In the genomic region with DNA sequence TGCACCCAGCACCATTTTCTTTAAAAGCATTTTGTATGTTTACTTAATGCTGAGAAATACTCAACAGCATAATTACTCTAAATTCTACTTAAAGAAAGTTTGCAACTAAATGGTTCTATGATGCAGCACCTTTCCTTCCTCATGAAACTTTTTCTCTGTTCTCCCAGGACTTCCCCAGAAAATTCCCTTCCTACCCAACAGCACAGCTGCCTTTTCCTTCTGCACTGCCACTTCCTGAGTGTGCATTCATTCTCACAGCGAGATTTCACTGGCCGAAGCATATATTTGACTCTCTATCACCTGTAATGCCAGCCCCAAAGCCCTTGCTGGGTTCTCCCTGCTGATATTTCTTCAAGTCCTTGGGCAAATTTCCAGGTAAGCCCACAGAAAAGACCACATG, we compare ENCODE assay signal across 18 cellular contexts. TPM values are rescaled to one million over a fixed set of nuclear protein-coding genes. Genes with fewer than 3 reads are reported as not detected.
DNase-seq lines count a peak whose midpoint lies in the region; ATAC-seq, FAIRE-seq and TF ChIP-seq lines count a peak whose summit lies in the region.
"Had no signal": no experiment of that assay in that cellular context is flagged by ENCODE, and none has a peak within 500 bp of the region (broad histone marks: within the 10 kb centered on the region; RNA-seq: fewer than 3 reads in every experiment).

No MANE protein-coding gene starts in this region.

- H3K27me3 Mint-ChIP-seq in nephron progenitor cell (ENCODE audit: low read depth, poor library complexity) = no peaks in the 10 kb centered on the region

- H3K4me1 Mint-ChIP-seq in nephron progenitor cell = peaks cover 20% of the 10 kb centered on the region

- no peaks in the 10 kb centered on the region for H3K27me3 ChIP-seq in BLaER1
- no peaks in the 10 kb centered on the region for H3K27me3 ChIP-seq in GM12878 (replicated peaks in 1 of 2; ENCODE audit: control insufficient read depth in 2 of 2, insufficient read depth in 2 of 2, low read length in 1 of 2)
- no peaks in the 10 kb centered on the region for H3K27me3 ChIP-seq in spleen (replicated peaks in 1 of 7)
- H3K27me3 ChIP-seq in ascending aorta = no peaks in the 10 kb centered on the region

- H4K20me1 ChIP-seq in BLaER1 = no peaks in the 10 kb centered on the region
- no peaks in the 10 kb centered on the region for H4K20me1 ChIP-seq in GM12878 (ENCODE audit: control insufficient read depth, insufficient read depth)

- H3K4me3 ChIP-seq in BLaER1 (no peak overlapping the region), GM12878 (no peak overlapping the region), spleen (no peak overlapping the region), ascending aorta (no peak overlapping the region)

- H3K9me3 Mint-ChIP-seq in nephron progenitor cell = no peaks in the 10 kb centered on the region

- DNase-seq in GM12878 (ENCODE audit: low read depth, low spot score) = peak; percentile 19
- DNase-seq in nephron progenitor cell = no peak
- DNase-seq in spleen = no peak
- no peak for DNase-seq in ascending aorta (ENCODE audit: low spot score in 2 of 2)
- no peak for DNase-seq in GM19238 (ENCODE audit: insufficient read length, low spot score)
- DNase-seq in NCI-H446 (lab: John Stamatoyannopoulos, UW) = no peak
- DNase-seq: AML-193, GOT3, Kasumi-1, NCI-H1417, NCI-H1694 treated with DMSO at 0.1 percent for 48 hours, NCI-H2081 treated with DMSO at 0.1 percent for 48 hours, NCI-H2171 treated with DMSO at 0.1 percent for 48 hours, NCI-H526, Right ventricle myocardium superior had no signal

- H3K9me3 ChIP-seq in BLaER1 = no peaks in the 10 kb centered on the region
- no peaks in the 10 kb centered on the region for H3K9me3 ChIP-seq in GM12878 (replicated peaks; ENCODE audit: control insufficient read depth, insufficient read depth, low read length)
- H3K9me3 ChIP-seq in spleen = no peaks in the 10 kb centered on the region
- H3K9me3 ChIP-seq in ascending aorta = no peaks in the 10 kb centered on the region

- intact Hi-C loops in GM12878 (cut with micrococcal nuclease; ENCODE audit: unreplicated experiment) (no loop called here), spleen (cut with DNase I; ENCODE audit: low total_unique reads) (no loop called here), ascending aorta (cut with DNase I) (no loop called here)

- FAIRE-seq in GM12878 (lab: Jason Lieb, UNC) = no peak

- H3K27ac Mint-ChIP-seq in nephron progenitor cell = peak overlapping the region; percentile 80

- H3K4me1 ChIP-seq in BLaER1 (peaks cover 85% of the 10 kb centered on the region), GM12878 (ENCODE audit: control insufficient read depth, insufficient read depth, low read length) (peaks cover 11% of the 10 kb centered on the region), spleen (no peaks in the 10 kb centered on the region), ascending aorta (peaks cover 8 to 25% of the 10 kb centered on the region in 2 donors)

- RAD21 ChIA-PET in GM12878 (lab: Charles Lee; ENCODE audit: unreplicated experiment) = interaction anchor here (1.1 to 4.4 kb wide), 5 partner anchors 41 to 232 kb away, joined by 4 to 34 read pairs (median 5); no protein-coding TSS in a partner anchor

- SMC1A ChIA-PET in GM12878 (lab: Charles Lee; ENCODE audit: uncharacterized antibody, unreplicated experiment) = interaction anchor here (0.6 to 2.2 kb wide), 17 partner anchors 7 to 287 kb away, joined by 3 to 10 read pairs (median 4); no protein-coding TSS in a partner anchor

- TF ChIP-seq CTCF in GM12878 (IDR thresholded peaks at IDR 0.05 in 2 of 3, conservative IDR thresholded peaks at IDR 0.05 in 1 of 3; ENCODE audit: control insufficient read depth in 2 of 3, extremely low read depth in 1 of 3, insufficient read depth in 1 of 3, low read depth in 3 of 3, low read length in 3 of 3) (no peak), nephron progenitor cell (IDR thresholded peaks at IDR 0.05) (no peak), spleen (IDR thresholded peaks at IDR 0.05 in 8 of 11, conservative IDR thresholded peaks at IDR 0.05 in 3 of 11) (no peak), ascending aorta (IDR thresholded peaks at IDR 0.05) (no peak)

- TF ChIP-seq EP300 in GM12878 (IDR thresholded peaks at IDR 0.05; ENCODE audit: borderline replicate concordance in 1 of 2, control insufficient read depth in 1 of 2, low read depth in 2 of 2, low read length in 2 of 2) = no peak

- no peaks in the 10 kb centered on the region for H3K79me2 ChIP-seq in GM12878 (ENCODE audit: control insufficient read depth, insufficient read depth, low read length)

- no TSS peak for BruUV-seq in GM12878 (replicated peaks; lab: Mats Ljungman, UMichigan)

- peak overlapping the region; percentile 32 for H3K27ac ChIP-seq in BLaER1
- H3K27ac ChIP-seq in GM12878 (ENCODE audit: control insufficient read depth, insufficient read depth) = peak overlapping the region; percentile 55
- H3K27ac ChIP-seq in spleen = no peak overlapping the region
- H3K27ac ChIP-seq in ascending aorta = no peak overlapping the region

- H3K4me2 ChIP-seq in BLaER1 (peak overlapping the region; percentile 82), GM12878 (ENCODE audit: control insufficient read depth, insufficient read depth) (peak overlapping the region; percentile 38; the same call in 1 of the 2 replicates)

- no peak overlapping the region for H2AFZ ChIP-seq in GM12878 (ENCODE audit: control insufficient read depth, low read depth, low read length)

- H3K36me3 ChIP-seq in BLaER1 = peaks cover 20% of the 10 kb centered on the region
- peaks cover 8 to 54% of the 10 kb centered on the region in 2 experiments for H3K36me3 ChIP-seq in GM12878 (ENCODE audit: control insufficient read depth in 2 of 2, insufficient read depth in 2 of 2, low read length in 1 of 2)
- H3K36me3 ChIP-seq in spleen = peaks cover 0 to 95% (median 27%) of the 10 kb centered on the region in 6 donors
- peaks cover 26 to 49% of the 10 kb centered on the region in 2 donors for H3K36me3 ChIP-seq in ascending aorta

- TF ChIP-seq POLR2A in GM12878 (IDR thresholded peaks at IDR 0.05; ENCODE audit: low read depth, low read length) (no peak), spleen (IDR thresholded peaks at IDR 0.05) (no peak)

- H3K9ac ChIP-seq in BLaER1 (no peak overlapping the region), GM12878 (ENCODE audit: control insufficient read depth, insufficient read depth, low read length) (0 out of 2 replicates have a peak overlapping the region, but pooled peaks have one; percentile 24)

- no peak for TF ChIP-seq RAD21 in GM12878 (IDR thresholded peaks at IDR 0.05; ENCODE audit: insufficient read depth, low read depth, low read length)

- POLR2A ChIA-PET in GM12878 (lab: Charles Lee) = interaction anchor here (0.5 to 1.2 kb wide), 3 partner anchors 114 to 218 kb away, joined by 3 to 4 read pairs (median 3); no protein-coding TSS in a partner anchor

- H3K4me3 Mint-ChIP-seq in nephron progenitor cell = no peak overlapping the region

- peak; percentile 43 for ATAC-seq in HG02610 (IDR thresholded peaks at IDR 0.05; ENCODE audit: unreplicated experiment)
- peak; percentile 48 for ATAC-seq in GM12878
- ATAC-seq: HCT116 had no signal

- peaks cover 65% of the 10 kb centered on the region for H3K36me3 Mint-ChIP-seq in nephron progenitor cell (ENCODE audit: low read depth)

- in situ Hi-C loops in GM12878 (cut with MboI) = no loop called here

- CTCF ChIA-PET in GM12878 (lab: Yijun Ruan, JAX) = interaction anchor here (1.1 to 11.5 kb wide), 6 partner anchors 9 to 233 kb away, joined by 3 to 137 read pairs (median 4); no protein-coding TSS in a partner anchor

- 5% methylated on average over 2 of the region's 2 CpGs for WGBS in GM12878 (ENCODE audit: insufficient coverage, insufficient replicate concordance, low lambda C conversion rate, missing lambda C conversion rate)
- 74 to 87% (median 77%) methylated on average over 2 of the region's 2 CpGs for WGBS in spleen, 5 donors

TF ChIP-seq in GM12878, 131 proteins besides CTCF, POLR2A, EP300 and RAD21:
- TF ChIP-seq STAT3 (IDR thresholded peaks at IDR 0.05; ENCODE audit: low read depth, low read length) = no peak
- TF ChIP-seq FOXM1 (IDR thresholded peaks at IDR 0.05; ENCODE audit: low read depth, low read length) = peak; percentile 58; the same call in 1 of the 2 replicates
- peak in 1 of 2 experiments; percentile 48; a peak in 2 of 4 replicates for TF ChIP-seq IKZF2 (IDR thresholded peaks at IDR 0.05)
- peak; percentile 21; the same call in 1 of the 2 replicates for TF ChIP-seq CREM (IDR thresholded peaks at IDR 0.05; ENCODE audit: low read depth)
- no peak for TF ChIP-seq MTA2 (IDR thresholded peaks at IDR 0.05; ENCODE audit: low read depth)
- TF ChIP-seq EED (IDR thresholded peaks at IDR 0.05; ENCODE audit: low read depth) = peak; percentile 83
- no peak for TF ChIP-seq ESRRA (IDR thresholded peaks at IDR 0.05; ENCODE audit: low read length)
- TF ChIP-seq LARP7 (IDR thresholded peaks at IDR 0.05) = no peak
- peak; percentile 40; the same call in 1 of the 2 replicates for TF ChIP-seq RUNX3 (IDR thresholded peaks at IDR 0.05; ENCODE audit: low read length)
- peak; percentile 57; the same call in 1 of the 2 replicates for TF ChIP-seq NFIC (IDR thresholded peaks at IDR 0.05; ENCODE audit: low read depth, low read length)
- peak; percentile 48 for TF ChIP-seq IKZF1 (conservative IDR thresholded peaks at IDR 0.05)

RNA-seq across cellular contexts. Expression of a gene that starts 41.5 kb away (rescaled TPM):
- total RNA-seq in GM12878 (2013; cell fraction: nucleolus; rRNA removed) = 101 and 104 TPM in 2 replicates
- 23.3 and 29.9 TPM in 2 replicates for total RNA-seq in GM12878 (2014; rRNA removed)
- total RNA-seq in GM12878 (2014; rRNA removed; fragmentation: Illumina TruSeq; extraction: Trizol) = 26.8 and 29.9 TPM in 2 replicates
- 15.9 and 17.7 TPM in 2 replicates for total RNA-seq in GM12878 (2021)
- polyA plus RNA-seq in GM12878 (2011; ENCODE audit: low read depth) = 0.38 TPM
- 33.0 and 39.3 TPM in 2 replicates for polyA plus RNA-seq in GM12878 (2011; rRNA removed)
- polyA plus RNA-seq in GM12878 (2011; cell fraction: cytosol; rRNA removed) = 10.4 and 13.1 TPM in 2 replicates
- 30.1 and 37.0 TPM in 2 replicates for polyA plus RNA-seq in GM12878 (2011; cell fraction: nucleus; rRNA removed)
- polyA plus RNA-seq in GM12878 (2012) = 1.1 and 2.5 TPM in 2 replicates
- 20.9 and 25.8 TPM in 2 replicates for polyA plus RNA-seq in GM12878 (2014; fragmentation: Illumina TruSeq; extraction: Trizol)
- 10 to 100 TPM; 28.3 to 37.1 TPM for polyA plus RNA-seq in GM12878 (2014; fragmentation: Nextera tagmentation; extraction: Ambion mirVana)
- 19.8 and 20.4 TPM in 2 replicates for polyA plus RNA-seq in GM12878 (2014; rRNA removed)
- polyA plus RNA-seq in GM12878 (2016; fragmentation: Nextera tagmentation; extraction: Ambion mirVana) = 10 to 100 TPM; 10.4 TPM
- 50.7 and 57.1 TPM in 2 replicates for polyA minus RNA-seq in GM12878 (2011; rRNA and poly(A)+ RNA removed)
- 9.2 and 11.4 TPM in 2 replicates for polyA minus RNA-seq in GM12878 (2011; cell fraction: cytosol; rRNA and poly(A)+ RNA removed)
- polyA minus RNA-seq in GM12878 (2011; cell fraction: nucleus; rRNA and poly(A)+ RNA removed) = 76.5 and 96.6 TPM in 2 replicates
- total RNA-seq in spleen = 1 to 10 TPM in 1 of 7 donors, under 1 TPM in 6; 0.05 to 1.0 (median 0.61) TPM
- under 1 TPM; 0.03 to 0.22 (median 0.05) TPM for polyA plus RNA-seq in spleen
- 13.4 TPM for total RNA-seq in ascending aorta

Comparison
In these comparisons a context has a peak if more than half of its experiments do, and no peak if none do; other contexts are left out.
1. H3K27ac ChIP-seq: peak in BLaER1 (single experiment) and GM12878 (single experiment); none in spleen (0 of 8) and ascending aorta (0 of 2).